Comparison of ENCODE assay signal across 2 cellular contexts in the genomic region with DNA sequence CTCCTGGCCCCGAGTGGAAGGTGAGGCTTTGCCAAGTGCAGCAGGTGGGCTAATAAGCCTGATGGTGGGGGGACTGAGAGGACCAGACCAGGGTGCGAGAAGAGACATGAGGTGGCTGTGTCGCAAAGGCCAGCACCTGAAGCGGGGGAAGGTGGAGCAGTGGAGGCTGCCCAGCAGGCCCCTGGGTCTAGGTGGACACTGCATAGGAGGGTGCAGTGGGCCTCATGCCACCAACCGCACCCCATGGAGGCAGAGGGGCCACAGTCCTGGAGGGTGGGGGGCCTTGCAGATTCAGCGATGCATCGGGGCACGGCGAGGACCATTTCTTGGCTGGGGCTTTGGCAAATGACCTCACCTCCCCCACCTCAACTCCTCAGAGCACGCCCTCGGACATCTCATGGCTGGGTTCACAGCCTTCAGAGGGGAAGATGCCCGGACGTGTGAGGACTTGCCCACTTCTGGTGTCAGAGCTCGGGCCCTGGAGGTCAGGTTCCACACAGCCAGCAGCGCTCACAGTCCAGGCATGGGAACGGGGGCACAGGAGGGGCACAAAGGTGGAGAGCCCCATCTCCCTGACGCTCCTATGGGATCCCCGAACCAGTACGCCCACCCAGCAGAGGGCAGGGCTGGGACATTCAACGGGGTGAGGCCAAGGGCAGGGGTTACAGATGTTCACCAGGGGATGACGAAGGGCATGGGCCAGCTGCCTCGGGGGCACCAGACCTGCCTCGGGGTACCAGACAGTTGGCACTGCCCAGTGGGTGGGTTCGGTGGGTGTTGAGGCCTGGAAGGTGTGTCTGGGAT.
TF ChIP-seq lines count a peak whose summit lies in the region.

No MANE protein-coding gene starts in this region.

TF ChIP-seq in HepG2, 621 proteins besides CTCF, POLR2A, EP300 and RAD21:
- TF ChIP-seq AGO2 (optimal IDR thresholded peaks at IDR 0.05; ENCODE audit: low read depth, low read length) (peak; percentile 56), ZNF296 (CRISPR knock-in tag; conservative IDR thresholded peaks at IDR 0.05) (no peak), ZBTB14 (CRISPR knock-in tag; IDR thresholded peaks at IDR 0.05) (no peak), PAX8 (CRISPR knock-in tag; IDR thresholded peaks at IDR 0.05; ENCODE audit: borderline replicate concordance) (no peak), FLYWCH1 (CRISPR knock-in tag; IDR thresholded peaks at IDR 0.05) (no peak), ZNF12 (CRISPR knock-in tag; IDR thresholded peaks at IDR 0.05) (no peak), HNRNPL (IDR thresholded peaks at IDR 0.05; ENCODE audit: low read depth, low read length) (0 out of 2 replicates have a peak, but pooled peaks have one; percentile 17), JDP2 (CRISPR knock-in tag; IDR thresholded peaks at IDR 0.05; ENCODE audit: borderline replicate concordance) (no peak), RFXAP (CRISPR knock-in tag; IDR thresholded peaks at IDR 0.05; ENCODE audit: borderline replicate concordance) (no peak)
- TF ChIP-seq, protein P1, sequence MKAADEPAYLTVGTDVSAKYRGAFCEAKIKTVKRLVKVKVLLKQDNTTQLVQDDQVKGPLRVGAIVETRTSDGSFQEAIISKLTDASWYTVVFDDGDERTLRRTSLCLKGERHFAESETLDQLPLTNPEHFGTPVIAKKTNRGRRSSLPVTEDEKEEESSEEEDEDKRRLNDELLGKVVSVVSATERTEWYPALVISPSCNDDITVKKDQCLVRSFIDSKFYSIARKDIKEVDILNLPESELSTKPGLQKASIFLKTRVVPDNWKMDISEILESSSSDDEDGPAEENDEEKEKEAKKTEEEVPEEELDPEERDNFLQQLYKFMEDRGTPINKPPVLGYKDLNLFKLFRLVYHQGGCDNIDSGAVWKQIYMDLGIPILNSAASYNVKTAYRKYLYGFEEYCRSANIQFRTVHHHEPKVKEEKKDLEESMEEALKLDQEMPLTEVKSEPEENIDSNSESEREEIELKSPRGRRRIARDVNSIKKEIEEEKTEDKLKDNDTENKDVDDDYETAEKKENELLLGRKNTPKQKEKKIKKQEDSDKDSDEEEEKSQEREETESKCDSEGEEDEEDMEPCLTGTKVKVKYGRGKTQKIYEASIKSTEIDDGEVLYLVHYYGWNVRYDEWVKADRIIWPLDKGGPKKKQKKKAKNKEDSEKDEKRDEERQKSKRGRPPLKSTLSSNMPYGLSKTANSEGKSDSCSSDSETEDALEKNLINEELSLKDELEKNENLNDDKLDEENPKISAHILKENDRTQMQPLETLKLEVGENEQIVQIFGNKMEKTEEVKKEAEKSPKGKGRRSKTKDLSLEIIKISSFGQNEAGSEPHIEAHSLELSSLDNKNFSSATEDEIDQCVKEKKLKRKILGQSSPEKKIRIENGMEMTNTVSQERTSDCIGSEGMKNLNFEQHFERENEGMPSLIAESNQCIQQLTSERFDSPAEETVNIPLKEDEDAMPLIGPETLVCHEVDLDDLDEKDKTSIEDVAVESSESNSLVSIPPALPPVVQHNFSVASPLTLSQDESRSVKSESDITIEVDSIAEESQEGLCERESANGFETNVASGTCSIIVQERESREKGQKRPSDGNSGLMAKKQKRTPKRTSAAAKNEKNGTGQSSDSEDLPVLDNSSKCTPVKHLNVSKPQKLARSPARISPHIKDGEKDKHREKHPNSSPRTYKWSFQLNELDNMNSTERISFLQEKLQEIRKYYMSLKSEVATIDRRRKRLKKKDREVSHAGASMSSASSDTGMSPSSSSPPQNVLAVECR (CRISPR knock-in tag; IDR thresholded peaks at IDR 0.05; ENCODE audit: borderline replicate concordance): no peak
- TF ChIP-seq, protein P2, sequence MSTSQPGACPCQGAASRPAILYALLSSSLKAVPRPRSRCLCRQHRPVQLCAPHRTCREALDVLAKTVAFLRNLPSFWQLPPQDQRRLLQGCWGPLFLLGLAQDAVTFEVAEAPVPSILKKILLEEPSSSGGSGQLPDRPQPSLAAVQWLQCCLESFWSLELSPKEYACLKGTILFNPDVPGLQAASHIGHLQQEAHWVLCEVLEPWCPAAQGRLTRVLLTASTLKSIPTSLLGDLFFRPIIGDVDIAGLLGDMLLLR (CRISPR knock-in tag; IDR thresholded peaks at IDR 0.05): 0 out of 2 replicates have a peak, but pooled peaks have one; percentile 25
- TF ChIP-seq, protein P3, sequence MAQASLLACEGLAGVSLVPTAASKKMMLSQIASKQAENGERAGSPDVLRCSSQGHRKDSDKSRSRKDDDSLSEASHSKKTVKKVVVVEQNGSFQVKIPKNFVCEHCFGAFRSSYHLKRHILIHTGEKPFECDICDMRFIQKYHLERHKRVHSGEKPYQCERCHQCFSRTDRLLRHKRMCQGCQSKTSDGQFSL (CRISPR knock-in tag; IDR thresholded peaks at IDR 0.05): no peak

TF ChIP-seq in SK-N-SH, 30 proteins besides CTCF, POLR2A, EP300 and RAD21:
- TF ChIP-seq ELF1 (IDR thresholded peaks at IDR 0.05): no peak
- no peak for TF ChIP-seq FOXJ3 (CRISPR knock-in tag; IDR thresholded peaks at IDR 0.05)
- no peak for TF ChIP-seq YY1 (IDR thresholded peaks at IDR 0.05; ENCODE audit: low read depth)
- TF ChIP-seq SMC3 (IDR thresholded peaks at IDR 0.05; ENCODE audit: low read depth, low read length): no peak
- TF ChIP-seq PBX3 (IDR thresholded peaks at IDR 0.05): no peak
- TF ChIP-seq RXRA (IDR thresholded peaks at IDR 0.05; ENCODE audit: borderline replicate concordance, low read depth): no peak
